In genomic region chr5:172377438-172377837, GRCh38 we compare ENCODE assay signal across 24 cellular contexts.
"Had no signal": no experiment of that assay in that cellular context is flagged by ENCODE, and none has a peak within 500 bp of the region (broad histone marks: within the 10 kb centered on the region; RNA-seq: fewer than 3 reads in every experiment).

No MANE protein-coding gene starts in this region.

- H3K36me3 ChIP-seq: pancreas, uterus had no signal

- H3K4me3 Mint-ChIP-seq: immature natural killer cell; mesothelial cell of epicardium; naive thymus-derived CD4-positive, alpha-beta T cell; natural killer cell treated with Interleukin-12 subunit alpha and Interleukin-12 subunit beta and Interleukin-15 and Interleukin-18, amount 100 ng/mL, for 72 hours; stimulated activated effector memory CD8-positive, alpha-beta T cell treated with anti-CD3 and anti-CD28 coated beads, Interleukin-12 subunit alpha, Interleukin-12 subunit beta, amount 100 ng/mL, for 72 hours; stimulated activated naive CD8-positive, alpha-beta T cell treated with anti-CD3 and anti-CD28 coated beads, Interleukin-15, Interleukin-2, amounts not matched to agents 100 ng/mL and 50 ng/mL, for 24 hours; type B pancreatic cell had no signal

- H3K27me3 ChIP-seq: pancreas, sigmoid colon, spleen, suprapubic skin, tibial artery, uterus had no signal

- H3K4me1 Mint-ChIP-seq: mesothelial cell of epicardium; stimulated activated effector memory CD8-positive, alpha-beta T cell treated with anti-CD3 and anti-CD28 coated beads, Interleukin-12 subunit alpha, Interleukin-12 subunit beta, amount 100 ng/mL, for 72 hours had no signal

- ATAC-seq: pancreas, right cardiac atrium had no signal

- H3K9me3 Mint-ChIP-seq: mesothelial cell of epicardium; natural killer cell treated with Interleukin-12 subunit alpha and Interleukin-12 subunit beta and Interleukin-15 and Interleukin-18, amount 100 ng/mL, for 72 hours; stimulated activated effector memory CD8-positive, alpha-beta T cell treated with anti-CD3 and anti-CD28 coated beads, Interleukin-12 subunit alpha, Interleukin-12 subunit beta, amount 100 ng/mL, for 72 hours; stimulated activated naive CD8-positive, alpha-beta T cell treated with anti-CD3 and anti-CD28 coated beads, Interleukin-15, Interleukin-2, amounts not matched to agents 100 ng/mL and 50 ng/mL, for 24 hours; type B pancreatic cell had no signal

- H3K36me3 Mint-ChIP-seq: immature natural killer cell; natural killer cell treated with Interleukin-12 subunit alpha and Interleukin-12 subunit beta and Interleukin-15 and Interleukin-18, amount 100 ng/mL, for 72 hours; stimulated activated effector memory CD8-positive, alpha-beta T cell treated with anti-CD3 and anti-CD28 coated beads, Interleukin-12 subunit alpha, Interleukin-12 subunit beta, amount 100 ng/mL, for 72 hours had no signal

- H3K4me1 ChIP-seq: uterus had no signal

- H3K27me3 Mint-ChIP-seq: stimulated activated naive CD8-positive, alpha-beta T cell treated with anti-CD3 and anti-CD28 coated beads, Interleukin-15, Interleukin-2, amounts not matched to agents 100 ng/mL and 50 ng/mL, for 24 hours; type B pancreatic cell had no signal

- H3K27ac ChIP-seq: left ventricle myocardium inferior, pancreas, prostate gland, sigmoid colon, spleen, suprapubic skin, thoracic aorta, tibial artery, uterus had no signal

- DNase-seq: left ventricle myocardium inferior; mesendoderm; naive thymus-derived CD4-positive, alpha-beta T cell; pancreas; retina; right cardiac atrium; sigmoid colon; small intestine; spleen; stimulated activated CD4-positive, alpha-beta T cell treated with anti-CD3 and anti-CD28 coated beads, Interleukin-4, amount 100 ng/mL, for 24 hours; stimulated activated naive CD4-positive, alpha-beta T cell; tibial artery; uterus had no signal

- FAIRE-seq: islet of Langerhans, pancreas, small intestine had no signal

- H3K27ac Mint-ChIP-seq: immature natural killer cell; mesothelial cell of epicardium; naive thymus-derived CD4-positive, alpha-beta T cell; natural killer cell treated with Interleukin-12 subunit alpha and Interleukin-12 subunit beta and Interleukin-15 and Interleukin-18, amount 100 ng/mL, for 72 hours; stimulated activated effector memory CD8-positive, alpha-beta T cell treated with anti-CD3 and anti-CD28 coated beads, Interleukin-12 subunit alpha, Interleukin-12 subunit beta, amount 100 ng/mL, for 72 hours; stimulated activated naive CD8-positive, alpha-beta T cell treated with anti-CD3 and anti-CD28 coated beads, Interleukin-15, Interleukin-2, amounts not matched to agents 100 ng/mL and 50 ng/mL, for 24 hours; type B pancreatic cell had no signal

- H3K4me3 ChIP-seq: left ventricle myocardium inferior, lung, pancreas, prostate gland, sigmoid colon, spleen, suprapubic skin, thoracic aorta, tibial artery, uterus had no signal

- H3K9me3 ChIP-seq: left ventricle myocardium inferior, pancreas, prostate gland, sigmoid colon, suprapubic skin, thoracic aorta, tibial artery, uterus had no signal
